13 cellular contexts compared by ENCODE assay signal in genomic region chr1:30034627-30035521, GRCh38.
DNase-seq lines count a peak whose midpoint lies in the region; ATAC-seq, FAIRE-seq and TF ChIP-seq lines count a peak whose summit lies in the region.
"Had no signal": no experiment of that assay in that cellular context is flagged by ENCODE, and none has a peak within 500 bp of the region (broad histone marks: within the 10 kb centered on the region; RNA-seq: fewer than 3 reads in every experiment).

No MANE protein-coding gene starts in this region.

- H3K9ac ChIP-seq in kidney (ENCODE audit: low read length in 2 of 2) = no peak overlapping the region
- H3K9ac ChIP-seq: BLaER1 had no signal

- ATAC-seq in HG02970 (IDR thresholded peaks at IDR 0.05; ENCODE audit: low FRiP score, unreplicated experiment) (no peak), HG03039 (IDR thresholded peaks at IDR 0.05; ENCODE audit: unreplicated experiment) (no peak)

- WGBS in spleen, 5 donors = 44 to 60% (median 50%) methylated on average over 24 of the region's 24 CpGs

- POLR2A ChIA-PET in A673 (lab: Charles Lee; ENCODE audit: low non-redundant PET) (no interaction called here), HEK293 (lab: Yijun Ruan, JAX) (no interaction called here)

- H3K36me3 ChIP-seq in A673 (ENCODE audit: insufficient read depth, low read length, poor library complexity, severe bottlenecking) (no peaks in the 10 kb centered on the region), HEK293 (ENCODE audit: control insufficient read depth in 2 of 2, insufficient read depth in 1 of 2, low read length in 2 of 2) (no peaks in the 10 kb centered on the region), SJSA1 (no peaks in the 10 kb centered on the region), kidney (ENCODE audit: control insufficient read depth in 1 of 2, insufficient read depth in 2 of 2, low read length in 2 of 2) (no peaks in the 10 kb centered on the region), spleen (no peaks in the 10 kb centered on the region)
- H3K36me3 ChIP-seq: BLaER1, heart right ventricle, tibial nerve had no signal

- DNase-seq in A673 (ENCODE audit: low spot score) (peak; percentile 84), SJSA1 (ENCODE audit: low read depth in 1 of 2, low spot score in 2 of 2) (peak; percentile 54 to 59), kidney (peak; percentile 29), spleen (no peak)
- DNase-seq in activated T-cell treated with anti-CD3 and anti-CD28 coated beads, Interleukin-2, amount 50 U/mL, for 1 hour = no peak
- DNase-seq: activated CD4-positive, alpha-beta T cell treated with anti-CD3 and anti-CD28 coated beads, Interleukin-2, amount 50 U/mL, for 4 hours; NCI-H526 had no signal

- intact Hi-C loops in A673 (cut with micrococcal nuclease; ENCODE audit: unreplicated experiment) (no loop called here), kidney (cut with DNase I) (no loop called here), spleen (cut with DNase I; ENCODE audit: low total_unique reads) (no loop called here)

- no peak overlapping the region for H3K27ac ChIP-seq in A673 (ENCODE audit: low read depth, low read length, poor library complexity, severe bottlenecking)
- H3K27ac ChIP-seq in HEK293 (ENCODE audit: extremely low read depth, low read depth, low read length) = no peak overlapping the region
- H3K27ac ChIP-seq in SJSA1 = no peak overlapping the region
- H3K27ac ChIP-seq in kidney (ENCODE audit: low read depth in 2 of 2, low read length in 2 of 2) = no peak overlapping the region
- no peak overlapping the region for H3K27ac ChIP-seq in spleen
- H3K27ac ChIP-seq: BLaER1, heart right ventricle, tibial nerve had no signal

- no peak for FAIRE-seq in kidney (lab: Jason Lieb, UNC)

- H3K27me3 ChIP-seq in A673 (replicated peaks; ENCODE audit: insufficient read depth, low read depth, low read length, poor library complexity) (no peaks in the 10 kb centered on the region), SJSA1 (replicated peaks) (no peaks in the 10 kb centered on the region; the same call in 1 of the 2 replicates), spleen (replicated peaks in 1 of 7) (peaks cover 0 to 18% (median 0%) of the 10 kb centered on the region in 7 donors)
- H3K27me3 ChIP-seq: BLaER1, tibial nerve had no signal

- TF ChIP-seq POLR2A in spleen (IDR thresholded peaks at IDR 0.05) = no peak

- no peaks in the 10 kb centered on the region for H3K4me1 ChIP-seq in A673 (ENCODE audit: insufficient read depth, low read length, poor library complexity, severe bottlenecking)
- 0 out of 2 replicates have a peak, but pooled peaks cover 2% of the 10 kb centered on the region for H3K4me1 ChIP-seq in HEK293 (ENCODE audit: control insufficient read depth, insufficient read depth, low read length)
- H3K4me1 ChIP-seq in SJSA1 (replicated peaks) = peaks cover 21% of the 10 kb centered on the region
- H3K4me1 ChIP-seq in kidney (ENCODE audit: control insufficient read depth in 1 of 2, insufficient read depth in 1 of 2, low read depth in 1 of 2, low read length in 2 of 2) = no peaks in the 10 kb centered on the region
- H3K4me1 ChIP-seq in spleen = no peaks in the 10 kb centered on the region
- H3K4me1 ChIP-seq: BLaER1, heart right ventricle, tibial nerve had no signal

- TF ChIP-seq CTCF in A673 (conservative IDR thresholded peaks at IDR 0.05; ENCODE audit: low read depth, low read length) (no peak), HEK293 (tag by site-specific recombination; IDR thresholded peaks at IDR 0.05) (no peak), kidney (IDR thresholded peaks at IDR 0.05; ENCODE audit: borderline replicate concordance, extremely low read depth, insufficient read depth) (no peak), spleen (IDR thresholded peaks at IDR 0.05 in 8 of 11, conservative IDR thresholded peaks at IDR 0.05 in 3 of 11) (no peak)

- no TSS peak for BruUV-seq in A673 (replicated peaks; lab: Mats Ljungman, UMichigan)

- H3K9me3 ChIP-seq in A673 (ENCODE audit: low read depth, low read length, poor library complexity, severe bottlenecking) (peaks cover 4% of the 10 kb centered on the region), HEK293 (ENCODE audit: control insufficient read depth, insufficient read depth, low read depth, low read length) (no peaks in the 10 kb centered on the region), SJSA1 (replicated peaks) (0 out of 2 replicates have a peak, but pooled peaks cover 4% of the 10 kb centered on the region), kidney (ENCODE audit: control insufficient read depth in 1 of 2, low read length in 2 of 2) (no peaks in the 10 kb centered on the region), spleen (peaks cover 0 to 12% (median 6%) of the 10 kb centered on the region in 8 donors)
- H3K9me3 ChIP-seq: heart right ventricle, tibial nerve had no signal

- H3K4me3 ChIP-seq in A673 (ENCODE audit: low read depth, low read length, poor library complexity, severe bottlenecking) (no peak overlapping the region), HEK293 (ENCODE audit: low read depth, low read length) (no peak overlapping the region; the same call in 1 of the 2 replicates), SJSA1 (no peak overlapping the region), kidney (ENCODE audit: low read length in 2 of 2) (no peak overlapping the region), spleen (no peak overlapping the region)
- H3K4me3 ChIP-seq: BLaER1, heart right ventricle, tibial nerve had no signal

- CTCF ChIA-PET in A673 (lab: Charles Lee) = no interaction called here
- CTCF ChIA-PET in HEK293 (lab: Yijun Ruan, JAX) = interaction anchor here (0.6 to 2.7 kb wide), 3 partner anchors 52 to 242 kb away, joined by 3 to 19 read pairs (median 3); no protein-coding TSS in a partner anchor

TF ChIP-seq in HEK293, 187 proteins besides CTCF, POLR2A, EP300 and RAD21 (continues in another document):
- TF ChIP-seq ZEB2 (tag by site-specific recombination; IDR thresholded peaks at IDR 0.05) (0 out of 2 replicates have a peak, but pooled peaks have one; percentile 27), ZNF155 (tag by site-specific recombination; IDR thresholded peaks at IDR 0.05) (no peak), ZNF660 (tag by site-specific recombination; IDR thresholded peaks at IDR 0.05) (0 out of 2 replicates have a peak, but pooled peaks have one; percentile 48), ZXDB (tag by site-specific recombination; IDR thresholded peaks at IDR 0.05) (no peak), KLF17 (tag by site-specific recombination; IDR thresholded peaks at IDR 0.05) (no peak), ZNF292 (tag by site-specific recombination; IDR thresholded peaks at IDR 0.05; ENCODE audit: borderline replicate concordance, low read depth) (no peak), ZIC2 (tag by site-specific recombination; IDR thresholded peaks at IDR 0.05) (peak; percentile 83), ZBTB48 (tag by site-specific recombination; IDR thresholded peaks at IDR 0.05) (0 out of 2 replicates have a peak, but pooled peaks have one; percentile 20), ZNF341 (tag by site-specific recombination; IDR thresholded peaks at IDR 0.05; ENCODE audit: low read depth) (0 out of 2 replicates have a peak, but pooled peaks have one; percentile 22), SP7 (tag by site-specific recombination; IDR thresholded peaks at IDR 0.05) (0 out of 2 replicates have a peak, but pooled peaks have one; percentile 28), GLIS1 (tag by site-specific recombination; IDR thresholded peaks at IDR 0.05) (peak; percentile 81), MEIS1 (CRISPR knock-in tag; IDR thresholded peaks at IDR 0.05; ENCODE audit: borderline replicate concordance) (peak; percentile 100), ZNF146 (tag by site-specific recombination; IDR thresholded peaks at IDR 0.05) (no peak), ZBTB17 (tag by site-specific recombination; IDR thresholded peaks at IDR 0.05) (peak; percentile 54), ZNF629 (tag by site-specific recombination; IDR thresholded peaks at IDR 0.05) (peak; percentile 53; the same call in 1 of the 2 replicates), IKZF3 (tag by site-specific recombination; IDR thresholded peaks at IDR 0.05) (peak; percentile 28; the same call in 1 of the 2 replicates), GLIS2 (tag by site-specific recombination; IDR thresholded peaks at IDR 0.05) (peak; percentile 61), ZNF600 (tag by site-specific recombination; IDR thresholded peaks at IDR 0.05) (peak; percentile 81)
- TF ChIP-seq, protein P1, sequence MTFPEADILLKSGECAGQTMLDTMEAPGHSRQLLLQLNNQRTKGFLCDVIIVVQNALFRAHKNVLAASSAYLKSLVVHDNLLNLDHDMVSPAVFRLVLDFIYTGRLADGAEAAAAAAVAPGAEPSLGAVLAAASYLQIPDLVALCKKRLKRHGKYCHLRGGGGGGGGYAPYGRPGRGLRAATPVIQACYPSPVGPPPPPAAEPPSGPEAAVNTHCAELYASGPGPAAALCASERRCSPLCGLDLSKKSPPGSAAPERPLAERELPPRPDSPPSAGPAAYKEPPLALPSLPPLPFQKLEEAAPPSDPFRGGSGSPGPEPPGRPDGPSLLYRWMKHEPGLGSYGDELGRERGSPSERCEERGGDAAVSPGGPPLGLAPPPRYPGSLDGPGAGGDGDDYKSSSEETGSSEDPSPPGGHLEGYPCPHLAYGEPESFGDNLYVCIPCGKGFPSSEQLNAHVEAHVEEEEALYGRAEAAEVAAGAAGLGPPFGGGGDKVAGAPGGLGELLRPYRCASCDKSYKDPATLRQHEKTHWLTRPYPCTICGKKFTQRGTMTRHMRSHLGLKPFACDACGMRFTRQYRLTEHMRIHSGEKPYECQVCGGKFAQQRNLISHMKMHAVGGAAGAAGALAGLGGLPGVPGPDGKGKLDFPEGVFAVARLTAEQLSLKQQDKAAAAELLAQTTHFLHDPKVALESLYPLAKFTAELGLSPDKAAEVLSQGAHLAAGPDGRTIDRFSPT (tag by site-specific recombination; IDR thresholded peaks at IDR 0.05) = 0 out of 2 replicates have a peak, but pooled peaks have one; percentile 25

Comparison
In these comparisons a context has a peak if more than half of its experiments do, and no peak if none do; other contexts are left out.
1. DNase-seq: peak in A673 (single experiment), SJSA1 (2 of 2) and kidney (single experiment); none in spleen (single experiment) and activated T-cell treated with anti-CD3 and anti-CD28 coated beads, Interleukin-2, amount 50 U/mL, for 1 hour (single experiment).